ENCODE assay signal across 1 cellular context in the genomic region with DNA sequence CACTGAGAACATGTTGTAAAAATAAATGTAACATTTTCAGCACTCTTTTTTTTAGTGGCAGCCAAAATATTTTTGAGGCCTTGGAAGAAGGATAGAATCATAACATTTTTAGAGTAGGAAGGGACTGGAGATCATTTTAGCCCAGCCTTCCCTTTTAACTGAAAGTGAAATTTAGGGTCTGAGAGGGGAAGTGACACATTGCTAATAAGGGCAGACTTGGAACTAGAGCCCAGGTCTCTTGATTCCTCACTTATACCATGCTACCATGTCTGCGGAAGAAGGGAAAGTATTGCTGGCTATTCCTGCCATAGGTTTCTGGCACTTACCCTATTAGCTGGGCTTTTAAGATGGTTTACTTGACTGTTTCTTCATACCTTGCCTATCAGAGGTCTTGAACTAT.
TF ChIP-seq lines count a peak whose summit lies in the region.

No MANE protein-coding gene starts in this region.

TF ChIP-seq in GM23338, 12 proteins besides CTCF, POLR2A, EP300 and RAD21 (continued from another document):
- TF ChIP-seq, protein P1, sequence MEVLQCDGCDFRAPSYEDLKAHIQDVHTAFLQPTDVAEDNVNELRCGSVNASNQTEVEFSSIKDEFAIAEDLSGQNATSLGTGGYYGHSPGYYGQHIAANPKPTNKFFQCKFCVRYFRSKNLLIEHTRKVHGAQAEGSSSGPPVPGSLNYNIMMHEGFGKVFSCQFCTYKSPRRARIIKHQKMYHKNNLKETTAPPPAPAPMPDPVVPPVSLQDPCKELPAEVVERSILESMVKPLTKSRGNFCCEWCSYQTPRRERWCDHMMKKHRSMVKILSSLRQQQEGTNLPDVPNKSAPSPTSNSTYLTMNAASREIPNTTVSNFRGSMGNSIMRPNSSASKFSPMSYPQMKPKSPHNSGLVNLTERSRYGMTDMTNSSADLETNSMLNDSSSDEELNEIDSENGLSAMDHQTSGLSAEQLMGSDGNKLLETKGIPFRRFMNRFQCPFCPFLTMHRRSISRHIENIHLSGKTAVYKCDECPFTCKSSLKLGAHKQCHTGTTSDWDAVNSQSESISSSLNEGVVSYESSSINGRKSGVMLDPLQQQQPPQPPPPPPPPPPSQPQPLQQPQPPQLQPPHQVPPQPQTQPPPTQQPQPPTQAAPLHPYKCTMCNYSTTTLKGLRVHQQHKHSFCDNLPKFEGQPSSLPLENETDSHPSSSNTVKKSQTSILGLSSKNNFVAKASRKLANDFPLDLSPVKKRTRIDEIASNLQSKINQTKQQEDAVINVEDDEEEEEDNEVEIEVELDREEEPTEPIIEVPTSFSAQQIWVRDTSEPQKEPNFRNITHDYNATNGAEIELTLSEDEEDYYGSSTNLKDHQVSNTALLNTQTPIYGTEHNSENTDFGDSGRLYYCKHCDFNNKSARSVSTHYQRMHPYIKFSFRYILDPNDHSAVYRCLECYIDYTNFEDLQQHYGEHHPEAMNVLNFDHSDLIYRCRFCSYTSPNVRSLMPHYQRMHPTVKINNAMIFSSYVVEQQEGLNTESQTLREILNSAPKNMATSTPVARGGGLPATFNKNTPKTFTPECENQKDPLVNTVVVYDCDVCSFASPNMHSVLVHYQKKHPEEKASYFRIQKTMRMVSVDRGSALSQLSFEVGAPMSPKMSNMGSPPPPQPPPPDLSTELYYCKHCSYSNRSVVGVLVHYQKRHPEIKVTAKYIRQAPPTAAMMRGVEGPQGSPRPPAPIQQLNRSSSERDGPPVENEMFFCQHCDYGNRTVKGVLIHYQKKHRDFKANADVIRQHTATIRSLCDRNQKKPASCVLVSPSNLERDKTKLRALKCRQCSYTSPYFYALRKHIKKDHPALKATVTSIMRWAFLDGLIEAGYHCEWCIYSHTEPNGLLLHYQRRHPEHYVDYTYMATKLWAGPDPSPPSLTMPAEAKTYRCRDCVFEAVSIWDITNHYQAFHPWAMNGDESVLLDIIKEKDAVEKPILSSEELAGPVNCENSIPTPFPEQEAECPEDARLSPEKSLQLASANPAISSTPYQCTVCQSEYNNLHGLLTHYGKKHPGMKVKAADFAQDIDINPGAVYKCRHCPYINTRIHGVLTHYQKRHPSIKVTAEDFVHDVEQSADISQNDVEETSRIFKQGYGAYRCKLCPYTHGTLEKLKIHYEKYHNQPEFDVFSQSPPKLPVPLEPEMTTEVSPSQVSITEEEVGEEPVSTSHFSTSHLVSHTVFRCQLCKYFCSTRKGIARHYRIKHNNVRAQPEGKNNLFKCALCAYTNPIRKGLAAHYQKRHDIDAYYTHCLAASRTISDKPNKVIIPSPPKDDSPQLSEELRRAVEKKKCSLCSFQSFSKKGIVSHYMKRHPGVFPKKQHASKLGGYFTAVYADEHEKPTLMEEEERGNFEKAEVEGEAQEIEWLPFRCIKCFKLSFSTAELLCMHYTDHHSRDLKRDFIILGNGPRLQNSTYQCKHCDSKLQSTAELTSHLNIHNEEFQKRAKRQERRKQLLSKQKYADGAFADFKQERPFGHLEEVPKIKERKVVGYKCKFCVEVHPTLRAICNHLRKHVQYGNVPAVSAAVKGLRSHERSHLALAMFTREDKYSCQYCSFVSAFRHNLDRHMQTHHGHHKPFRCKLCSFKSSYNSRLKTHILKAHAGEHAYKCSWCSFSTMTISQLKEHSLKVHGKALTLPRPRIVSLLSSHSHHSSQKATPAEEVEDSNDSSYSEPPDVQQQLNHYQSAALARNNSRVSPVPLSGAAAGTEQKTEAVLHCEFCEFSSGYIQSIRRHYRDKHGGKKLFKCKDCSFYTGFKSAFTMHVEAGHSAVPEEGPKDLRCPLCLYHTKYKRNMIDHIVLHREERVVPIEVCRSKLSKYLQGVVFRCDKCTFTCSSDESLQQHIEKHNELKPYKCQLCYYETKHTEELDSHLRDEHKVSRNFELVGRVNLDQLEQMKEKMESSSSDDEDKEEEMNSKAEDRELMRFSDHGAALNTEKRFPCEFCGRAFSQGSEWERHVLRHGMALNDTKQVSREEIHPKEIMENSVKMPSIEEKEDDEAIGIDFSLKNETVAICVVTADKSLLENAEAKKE (CRISPR knock-in tag; IDR thresholded peaks at IDR 0.05): no peak
- TF ChIP-seq, protein P2, sequence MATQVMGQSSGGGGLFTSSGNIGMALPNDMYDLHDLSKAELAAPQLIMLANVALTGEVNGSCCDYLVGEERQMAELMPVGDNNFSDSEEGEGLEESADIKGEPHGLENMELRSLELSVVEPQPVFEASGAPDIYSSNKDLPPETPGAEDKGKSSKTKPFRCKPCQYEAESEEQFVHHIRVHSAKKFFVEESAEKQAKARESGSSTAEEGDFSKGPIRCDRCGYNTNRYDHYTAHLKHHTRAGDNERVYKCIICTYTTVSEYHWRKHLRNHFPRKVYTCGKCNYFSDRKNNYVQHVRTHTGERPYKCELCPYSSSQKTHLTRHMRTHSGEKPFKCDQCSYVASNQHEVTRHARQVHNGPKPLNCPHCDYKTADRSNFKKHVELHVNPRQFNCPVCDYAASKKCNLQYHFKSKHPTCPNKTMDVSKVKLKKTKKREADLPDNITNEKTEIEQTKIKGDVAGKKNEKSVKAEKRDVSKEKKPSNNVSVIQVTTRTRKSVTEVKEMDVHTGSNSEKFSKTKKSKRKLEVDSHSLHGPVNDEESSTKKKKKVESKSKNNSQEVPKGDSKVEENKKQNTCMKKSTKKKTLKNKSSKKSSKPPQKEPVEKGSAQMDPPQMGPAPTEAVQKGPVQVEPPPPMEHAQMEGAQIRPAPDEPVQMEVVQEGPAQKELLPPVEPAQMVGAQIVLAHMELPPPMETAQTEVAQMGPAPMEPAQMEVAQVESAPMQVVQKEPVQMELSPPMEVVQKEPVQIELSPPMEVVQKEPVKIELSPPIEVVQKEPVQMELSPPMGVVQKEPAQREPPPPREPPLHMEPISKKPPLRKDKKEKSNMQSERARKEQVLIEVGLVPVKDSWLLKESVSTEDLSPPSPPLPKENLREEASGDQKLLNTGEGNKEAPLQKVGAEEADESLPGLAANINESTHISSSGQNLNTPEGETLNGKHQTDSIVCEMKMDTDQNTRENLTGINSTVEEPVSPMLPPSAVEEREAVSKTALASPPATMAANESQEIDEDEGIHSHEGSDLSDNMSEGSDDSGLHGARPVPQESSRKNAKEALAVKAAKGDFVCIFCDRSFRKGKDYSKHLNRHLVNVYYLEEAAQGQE (IDR thresholded peaks at IDR 0.05; ENCODE audit: unreplicated experiment): no peak
- no peak for TF ChIP-seq ZNF114 (CRISPR knock-in tag; IDR thresholded peaks at IDR 0.05)
- TF ChIP-seq CREB1 (CRISPR knock-in tag; IDR thresholded peaks at IDR 0.05; ENCODE audit: low read depth): no peak
- TF ChIP-seq EZH2phosphoT487 (IDR thresholded peaks at IDR 0.05; ENCODE audit: unreplicated experiment): no peak
- TF ChIP-seq JUNB (IDR thresholded peaks at IDR 0.05; ENCODE audit: unreplicated experiment): no peak
- TF ChIP-seq, protein P3, sequence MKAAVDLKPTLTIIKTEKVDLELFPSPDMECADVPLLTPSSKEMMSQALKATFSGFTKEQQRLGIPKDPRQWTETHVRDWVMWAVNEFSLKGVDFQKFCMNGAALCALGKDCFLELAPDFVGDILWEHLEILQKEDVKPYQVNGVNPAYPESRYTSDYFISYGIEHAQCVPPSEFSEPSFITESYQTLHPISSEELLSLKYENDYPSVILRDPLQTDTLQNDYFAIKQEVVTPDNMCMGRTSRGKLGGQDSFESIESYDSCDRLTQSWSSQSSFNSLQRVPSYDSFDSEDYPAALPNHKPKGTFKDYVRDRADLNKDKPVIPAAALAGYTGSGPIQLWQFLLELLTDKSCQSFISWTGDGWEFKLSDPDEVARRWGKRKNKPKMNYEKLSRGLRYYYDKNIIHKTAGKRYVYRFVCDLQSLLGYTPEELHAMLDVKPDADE (IDR thresholded peaks at IDR 0.05): no peak
- no peak for TF ChIP-seq ZNF331 (CRISPR knock-in tag; IDR thresholded peaks at IDR 0.05; ENCODE audit: low read depth)
